Comparison of ENCODE assay signal across 15 cellular contexts in genomic region chr3:53718462-53718861, GRCh38.
"Had no signal": no experiment of that assay in that cellular context is flagged by ENCODE, and none has a peak within 500 bp of the region (broad histone marks: within the 10 kb centered on the region; RNA-seq: fewer than 3 reads in every experiment).

No MANE protein-coding gene starts in this region.

- H3K36me3 Mint-ChIP-seq: activated naive CD4-positive, alpha-beta T cell treated with anti-CD3 and anti-CD28 coated beads, Interleukin-2, amount 50 U/mL, for 24 hours; natural killer cell treated with Interleukin-12 subunit alpha and Interleukin-12 subunit beta and Interleukin-15 and Interleukin-18, amount 100 ng/mL, for 72 hours; stimulated activated memory B cell treated with anti-CD40 and anti-IgM and Interleukin-4, amounts not matched to agents 10 μg/mL and 1 μg/mL and 100 μg/mL, for 72 hours; T-cell had no signal

- H3K4me1 Mint-ChIP-seq: activated CD4-positive, alpha-beta T cell treated with anti-CD3 and anti-CD28 coated beads, Interleukin-2, amount 10 ng/mL, durations not matched to agents 7 days and 5 days; activated naive CD4-positive, alpha-beta T cell treated with anti-CD3 and anti-CD28 coated beads, Interleukin-2, amount 50 U/mL, for 24 hours; T-cell had no signal

- H3K9me3 Mint-ChIP-seq: activated CD4-positive, alpha-beta T cell treated with anti-CD3 and anti-CD28 coated beads, Interleukin-2, amount 10 ng/mL, durations not matched to agents 7 days and 5 days; activated naive CD4-positive, alpha-beta T cell treated with anti-CD3 and anti-CD28 coated beads, Interleukin-2, amount 50 U/mL, for 24 hours; activated T-cell treated with anti-CD3 and anti-CD28 coated beads, Interleukin-2, amount 50 U/mL, for 72 hours; natural killer cell treated with Interleukin-12 subunit alpha and Interleukin-12 subunit beta and Interleukin-15 and Interleukin-18, amount 100 ng/mL, for 72 hours; stimulated activated memory B cell treated with anti-CD40 and anti-IgM and Interleukin-4, amounts not matched to agents 10 μg/mL and 1 μg/mL and 100 μg/mL, for 72 hours; T-cell had no signal

- H3K27ac Mint-ChIP-seq: activated CD4-positive, alpha-beta T cell treated with anti-CD3 and anti-CD28 coated beads, Interleukin-2, amount 10 ng/mL, durations not matched to agents 7 days and 5 days; activated CD8-positive, alpha-beta T cell treated with anti-CD3 and anti-CD28 coated beads, Interleukin-2, amount 10 ng/mL, durations not matched to agents 7 days and 5 days; activated naive CD4-positive, alpha-beta T cell treated with anti-CD3 and anti-CD28 coated beads, Interleukin-2, amount 50 U/mL, for 24 hours; activated T-cell treated with anti-CD3 and anti-CD28 coated beads, Interleukin-2, amount 50 U/mL, for 72 hours; natural killer cell treated with Interleukin-12 subunit alpha and Interleukin-12 subunit beta and Interleukin-15 and Interleukin-18, amount 100 ng/mL, for 72 hours; stimulated activated memory B cell treated with anti-CD40 and anti-IgM and Interleukin-4, amounts not matched to agents 10 μg/mL and 1 μg/mL and 100 μg/mL, for 72 hours; T-cell had no signal

- ATAC-seq: activated CD8-positive, alpha-beta T cell treated with anti-CD3 and anti-CD28 coated beads, Interleukin-2, amount 10 ng/mL, durations not matched to agents 7 days and 5 days; activated T-cell treated with anti-CD3 and anti-CD28 coated beads, Interleukin-2, amount 50 U/mL, for 72 hours; esophagus mucosa; gastrocnemius medialis; natural killer cell treated with Interleukin-12 subunit alpha and Interleukin-12 subunit beta and Interleukin-15 and Interleukin-18, amount 100 ng/mL, for 72 hours; sciatic nerve; stimulated activated memory B cell treated with anti-CD40 and anti-IgM and Interleukin-4, amounts not matched to agents 10 μg/mL and 1 μg/mL and 100 μg/mL, for 72 hours; T-cell had no signal

- H3K4me3 Mint-ChIP-seq: activated CD4-positive, alpha-beta T cell treated with anti-CD3 and anti-CD28 coated beads, Interleukin-2, amount 10 ng/mL, durations not matched to agents 7 days and 5 days; activated CD8-positive, alpha-beta T cell treated with anti-CD3 and anti-CD28 coated beads, Interleukin-2, amount 10 ng/mL, durations not matched to agents 7 days and 5 days; activated naive CD4-positive, alpha-beta T cell treated with anti-CD3 and anti-CD28 coated beads, Interleukin-2, amount 50 U/mL, for 24 hours; activated T-cell treated with anti-CD3 and anti-CD28 coated beads, Interleukin-2, amount 50 U/mL, for 72 hours; natural killer cell treated with Interleukin-12 subunit alpha and Interleukin-12 subunit beta and Interleukin-15 and Interleukin-18, amount 100 ng/mL, for 72 hours; stimulated activated memory B cell treated with anti-CD40 and anti-IgM and Interleukin-4, amounts not matched to agents 10 μg/mL and 1 μg/mL and 100 μg/mL, for 72 hours; T-cell had no signal

- DNase-seq: activated CD4-positive, alpha-beta T cell treated with anti-CD3 and anti-CD28 coated beads, Interleukin-2, amount 10 ng/mL, durations not matched to agents 7 days and 5 days; activated CD4-positive, CD25-positive, alpha-beta regulatory T cell; activated CD8-positive, alpha-beta T cell treated with anti-CD3 and anti-CD28 coated beads, Interleukin-2, amount 10 ng/mL, durations not matched to agents 7 days and 5 days; activated gamma-delta T cell; activated T-cell treated with anti-CD3 and anti-CD28 coated beads, Interleukin-2, amount 50 U/mL, for 72 hours; gastrocnemius medialis; kidney glomerular epithelial cell; stimulated activated CD4-positive, alpha-beta T cell treated with anti-CD3 and anti-CD28 coated beads, Interleukin-4, amount 100 ng/mL, for 4 hours; T-cell; thyroid gland had no signal
